ENCODE assay signal across 8 cellular contexts in genomic region chr1:212608209-212608955, GRCh38. TPM values are rescaled to one million over a fixed set of nuclear protein-coding genes. Genes with fewer than 3 reads are reported as not detected.
DNase-seq lines count a peak whose midpoint lies in the region; ATAC-seq and TF ChIP-seq lines count a peak whose summit lies in the region.

ATF3 (plus strand) TSS chr1:212608761; CDS start chr1:212615022, 6,261 bp downstream.

- intact Hi-C loops in colonic mucosa (cut with DNase I) (loop anchor here (2.0 to 5.0 kb wide), 2 partner anchors 51 to 130 kb away; no protein-coding TSS in a partner anchor), left colon (cut with DNase I, micrococcal nuclease) (no loop called here)

- DNase-seq in GM19240 (ENCODE audit: insufficient read length, low spot score) (peak; percentile 56), NCI-H524 (lab: John Stamatoyannopoulos, UW) (peak; percentile 93 to 97), colonic mucosa (peak; percentile 99), left colon (peak; percentile 96 to 99)
- DNase-seq in activated CD4-positive, alpha-beta T cell treated with anti-CD3 and anti-CD28 coated beads for 48 hours, result peak; percentile 96
- peak; percentile 82 to 83 for DNase-seq in stimulated activated CD4-positive, alpha-beta T cell treated with anti-CD3 and anti-CD28 coated beads, Interleukin-1b, Interleukin-23, amount 100 ng/mL, for 4 hours (ENCODE audit: low read depth in 2 of 2)

- peak within 1 kb of the TSS; percentile 94 for H3K9ac ChIP-seq in BLaER1
- peak within 1 kb of the TSS; percentile 80 to 89 for H3K9ac ChIP-seq in colonic mucosa (ENCODE audit: low read depth in 2 of 2, low read length in 2 of 2)

- TF ChIP-seq CTCF in colonic mucosa (IDR thresholded peaks at IDR 0.05), result no peak

- peaks cover 51% of the 10 kb centered on the region for H3K27me3 ChIP-seq in BLaER1
- H3K27me3 ChIP-seq in colonic mucosa, result no peaks in the 10 kb centered on the region

- H3K27ac ChIP-seq in BLaER1 (peak within 1 kb of the TSS; percentile 93), colonic mucosa (peak within 1 kb of the TSS; percentile 91)

- peaks cover 30% of the 10 kb centered on the region for H3K4me1 ChIP-seq in BLaER1
- no peaks in the 10 kb centered on the region for H3K4me1 ChIP-seq in colonic mucosa

- H3K36me3 ChIP-seq in BLaER1 (0 out of 2 replicates have a peak, but pooled peaks cover under 1% of the 10 kb centered on the region), colonic mucosa (no peaks in the 10 kb centered on the region)

- peak; percentile 56 for ATAC-seq in HG03457 (IDR thresholded peaks at IDR 0.05; ENCODE audit: unreplicated experiment)
- ATAC-seq in left colon, result peak; percentile 78

- H4K20me1 ChIP-seq in BLaER1, result peaks cover 74% of the 10 kb centered on the region

- H3K4me3 ChIP-seq in BLaER1 (peak within 1 kb of the TSS; percentile 79), colonic mucosa (peak within 1 kb of the TSS; percentile 71)

- peak within 1 kb of the TSS; percentile 97 for H3K4me2 ChIP-seq in BLaER1

- H3K9me3 ChIP-seq in BLaER1, result no peaks in the 10 kb centered on the region
- H3K9me3 ChIP-seq in colonic mucosa, result no peaks in the 10 kb centered on the region

RNA-seq across cellular contexts. Expression of gene ATF3, which starts in this region (rescaled TPM):
- total RNA-seq in colonic mucosa (10 to 100 TPM; 17.7 to 34.0 TPM), left colon (10 to 100 TPM; 52.5 to 58.2 TPM)

Comparison
In these comparisons a context has a peak if more than half of its experiments do, and no peak if none do; other contexts are left out.
1. Peak in every context shown above with its lines: DNase-seq, ATAC-seq, H3K4me3 ChIP-seq and H3K27ac ChIP-seq.